Comparison of ENCODE assay signal across 15 cellular contexts in genomic region chr1:234770031-234770795, GRCh38.
DNase-seq lines count a peak whose midpoint lies in the region; TF ChIP-seq lines count a peak whose summit lies in the region.
"Had no signal": no experiment of that assay in that cellular context is flagged by ENCODE, and none has a peak within 500 bp of the region (broad histone marks: within the 10 kb centered on the region; RNA-seq: fewer than 3 reads in every experiment).

No MANE protein-coding gene starts in this region.

- no peak overlapping the region for H3K4me3 Mint-ChIP-seq in T-helper 1 cell treated with Interleukin-12 subunit alpha and Interleukin-12 subunit beta and Interleukin-4 antibody, amounts not matched to agents 30 μg/mL and 1 μg/mL, for 36 hours
- no peak overlapping the region for H3K4me3 Mint-ChIP-seq in H9

- H4K5ac ChIP-seq in H9 (ENCODE audit: insufficient read length, low read depth, low read length), result no peak overlapping the region

- H3K27ac Mint-ChIP-seq in T-helper 1 cell treated with Interleukin-12 subunit alpha and Interleukin-12 subunit beta and Interleukin-4 antibody, amounts not matched to agents 30 μg/mL and 1 μg/mL, for 36 hours, result peak overlapping the region; percentile 93
- H3K27ac Mint-ChIP-seq in H9, result no peak overlapping the region

- no peak overlapping the region for H3K56ac ChIP-seq in H9 (ENCODE audit: insufficient read length, low read depth, low read length)

- H4K20me1 ChIP-seq in osteoblast (ENCODE audit: insufficient read depth, low read length) (no peaks in the 10 kb centered on the region), H9 (ENCODE audit: control insufficient read depth, insufficient read depth, insufficient read length) (no peaks in the 10 kb centered on the region)

- H3K4me1 ChIP-seq in osteoblast (ENCODE audit: insufficient read depth, low read length) (peaks cover 18% of the 10 kb centered on the region), H9 (ENCODE audit: insufficient read depth, low read length) (peaks cover 3% of the 10 kb centered on the region), spleen (peaks cover 12 to 68% (median 49%) of the 10 kb centered on the region in 6 donors)

- H2BK120ac ChIP-seq in H9 (ENCODE audit: low read depth, low read length, poor library complexity, severe bottlenecking), result no peak overlapping the region

- intact Hi-C loops in spleen (cut with DNase I; ENCODE audit: low total_unique reads), result no loop called here

- H3K27me3 ChIP-seq in osteoblast (ENCODE audit: insufficient read depth, low read length) (no peaks in the 10 kb centered on the region), H9 (ENCODE audit: insufficient read depth, low read length) (no peaks in the 10 kb centered on the region), spleen (replicated peaks in 1 of 7) (no peaks in the 10 kb centered on the region)
- H3K27me3 ChIP-seq: suprapubic skin had no signal

- H3K9me3 ChIP-seq in osteoblast (ENCODE audit: low read depth, low read length) (no peaks in the 10 kb centered on the region), H9 (ENCODE audit: control insufficient read depth, low read depth, low read length) (no peaks in the 10 kb centered on the region), spleen (no peaks in the 10 kb centered on the region)
- H3K9me3 ChIP-seq: left ventricle myocardium inferior, suprapubic skin had no signal

- no peaks in the 10 kb centered on the region for H3K79me1 ChIP-seq in H9 (ENCODE audit: insufficient read depth, low read depth, low read length, poor library complexity, severe bottlenecking)

- no peak overlapping the region for H3K23ac ChIP-seq in H9 (ENCODE audit: insufficient read length, low read depth, low read length)

- no peak overlapping the region for H3K4ac ChIP-seq in H9 (ENCODE audit: low read depth, low read length)

- no peak overlapping the region for H2AK5ac ChIP-seq in H9 (ENCODE audit: insufficient read length, low read length)

- H3K4me2 ChIP-seq in osteoblast (ENCODE audit: insufficient read depth, low read length) (no peak overlapping the region), H9 (ENCODE audit: insufficient read depth, insufficient read length, low read length) (no peak overlapping the region)

- H3K9me3 Mint-ChIP-seq in T-helper 1 cell treated with Interleukin-12 subunit alpha and Interleukin-12 subunit beta and Interleukin-4 antibody, amounts not matched to agents 30 μg/mL and 1 μg/mL, for 36 hours, result peaks cover 4% of the 10 kb centered on the region
- H3K9me3 Mint-ChIP-seq in H9, result peaks cover 2 to 3% of the 10 kb centered on the region in 2 experiments; a peak in 2 of 5 replicates

- WGBS in H9 (ENCODE audit: extremely low coverage, insufficient read length, low lambda C conversion rate), result no CpG with 5 or more reads among the region's 24 CpGs
- 74 to 81% (median 78%) methylated on average over 23 to 24 of the region's 24 CpGs for WGBS in spleen, 5 donors

- H3K27ac ChIP-seq in osteoblast (ENCODE audit: low read depth, low read length) (no peak overlapping the region), H9 (ENCODE audit: insufficient read length, low read depth, low read length) (no peak overlapping the region), spleen (no peak overlapping the region)
- H3K27ac ChIP-seq: left ventricle myocardium inferior, suprapubic skin, VCaP had no signal

- H3K4me1 Mint-ChIP-seq in T-helper 1 cell treated with Interleukin-12 subunit alpha and Interleukin-12 subunit beta and Interleukin-4 antibody, amounts not matched to agents 30 μg/mL and 1 μg/mL, for 36 hours (ENCODE audit: low read depth), result peaks cover 69% of the 10 kb centered on the region
- H3K4me1 Mint-ChIP-seq in H9, result peaks cover 21 to 31% of the 10 kb centered on the region in 2 experiments

- no peak overlapping the region for H2BK20ac ChIP-seq in H9 (ENCODE audit: low read depth, low read length, poor library complexity, severe bottlenecking)

- H3T11ph ChIP-seq in H9 (ENCODE audit: low read length), result no peak overlapping the region

- no peaks in the 10 kb centered on the region for H3K27me3 Mint-ChIP-seq in T-helper 1 cell treated with Interleukin-12 subunit alpha and Interleukin-12 subunit beta and Interleukin-4 antibody, amounts not matched to agents 30 μg/mL and 1 μg/mL, for 36 hours (ENCODE audit: low read depth)
- peaks cover 17% of the 10 kb centered on the region for H3K27me3 Mint-ChIP-seq in H9 (ENCODE audit: low read depth)

- no peak overlapping the region for H2BK12ac ChIP-seq in H9 (ENCODE audit: insufficient read length, low read depth, low read length)

- H3K23me2 ChIP-seq in H9 (ENCODE audit: insufficient read length, low read depth, low read length, poor library complexity, severe bottlenecking), result no peaks in the 10 kb centered on the region

- no peak overlapping the region for H3K14ac ChIP-seq in H9 (ENCODE audit: insufficient read depth, low read length)

- H3K18ac ChIP-seq in H9 (ENCODE audit: insufficient read length, low read depth, low read length), result no peak overlapping the region

- peak overlapping the region; percentile 75 for H2AFZ ChIP-seq in osteoblast (ENCODE audit: low read length)
- no peak overlapping the region for H2AFZ ChIP-seq in H9 (ENCODE audit: low read length)

- H2BK15ac ChIP-seq in H9 (ENCODE audit: low read depth, low read length), result no peak overlapping the region

- H3K79me2 ChIP-seq in osteoblast (ENCODE audit: insufficient read depth, low read length) (no peaks in the 10 kb centered on the region), H9 (ENCODE audit: insufficient read depth, low read length) (no peaks in the 10 kb centered on the region)

- no peak for TF ChIP-seq POLR2A in spleen (IDR thresholded peaks at IDR 0.05)

- H3K36me3 Mint-ChIP-seq in T-helper 1 cell treated with Interleukin-12 subunit alpha and Interleukin-12 subunit beta and Interleukin-4 antibody, amounts not matched to agents 30 μg/mL and 1 μg/mL, for 36 hours (ENCODE audit: low read depth), result peaks cover 16% of the 10 kb centered on the region
- no peaks in the 10 kb centered on the region; a peak in 1 of 7 replicates for H3K36me3 Mint-ChIP-seq in H9 (ENCODE audit: insufficient read depth in 1 of 3, low read depth in 3 of 3)

- no peaks in the 10 kb centered on the region for H3K36me3 ChIP-seq in osteoblast (ENCODE audit: insufficient read depth, low read length)
- no peaks in the 10 kb centered on the region for H3K36me3 ChIP-seq in spleen
- H3K36me3 ChIP-seq: left ventricle myocardium inferior, suprapubic skin had no signal

- DNase-seq in T-helper 1 cell, result no peak
- peak; percentile 85 for DNase-seq in NCI-H2227 treated with DMSO at 0.1 percent for 48 hours (lab: John Stamatoyannopoulos, UW)
- peak; percentile 28 for DNase-seq in choroid plexus epithelial cell (ENCODE audit: low read depth)
- peak; percentile 34 for DNase-seq in osteoblast (ENCODE audit: insufficient read length, low spot score, missing footprints)
- DNase-seq in H9, result no peak
- no peak for DNase-seq in spleen
- no peak for DNase-seq in NCI-H2196 treated with DMSO at 0.1 percent for 48 hours (lab: John Stamatoyannopoulos, UW; ENCODE audit: unreplicated experiment)
- DNase-seq: activated naive CD4-positive, alpha-beta T cell treated with anti-CD3 and anti-CD28 coated beads, Interleukin-2, amount 50 U/mL, for 16 hours; left ventricle myocardium inferior; NCI-H2029; posterior cingulate gyrus; stimulated activated CD4-positive, alpha-beta T cell treated with anti-CD3 and anti-CD28 coated beads, Interleukin-4, amount 100 ng/mL, for 4 hours had no signal

- TF ChIP-seq CTCF in choroid plexus epithelial cell (conservative IDR thresholded peaks at IDR 0.05; ENCODE audit: low read depth, low read length), result peak; percentile 45
- no peak for TF ChIP-seq CTCF in osteoblast (IDR thresholded peaks at IDR 0.05; ENCODE audit: extremely low read depth, low read depth, low read length)
- TF ChIP-seq CTCF in H9 (conservative IDR thresholded peaks at IDR 0.05), result no peak
- TF ChIP-seq CTCF in spleen (IDR thresholded peaks at IDR 0.05 in 8 of 11, conservative IDR thresholded peaks at IDR 0.05 in 3 of 11), result no peak

- no peak overlapping the region for H2BK5ac ChIP-seq in H9 (ENCODE audit: insufficient read length, low read length)

- H4K91ac ChIP-seq in H9 (ENCODE audit: insufficient read length, low read depth, low read length), result no peak overlapping the region

- H3K4me3 ChIP-seq in choroid plexus epithelial cell (ENCODE audit: low read depth, low read length) (no peak overlapping the region), osteoblast (ENCODE audit: insufficient read depth, low read length) (no peak overlapping the region), spleen (no peak overlapping the region)
- H3K4me3 ChIP-seq: left ventricle myocardium inferior, suprapubic skin had no signal

- H3K9ac ChIP-seq in H9 (ENCODE audit: extremely low read depth, insufficient read length, low read length), result no peak overlapping the region

- no peak overlapping the region for H4K8ac ChIP-seq in H9 (replicated peaks; ENCODE audit: insufficient read length, low read depth, low read length)

Comparison
In these comparisons a context has a peak if more than half of its experiments do, and no peak if none do; other contexts are left out.
1. DNase-seq: peak in NCI-H2227 treated with DMSO at 0.1 percent for 48 hours (single experiment), choroid plexus epithelial cell (single experiment) and osteoblast (single experiment); none in T-helper 1 cell (0 of 5), H9 (single experiment), spleen (single experiment) and NCI-H2196 treated with DMSO at 0.1 percent for 48 hours (single experiment).